23 cellular contexts compared by ENCODE assay signal in genomic region chr19:44987148-44987675, GRCh38. TPM values are rescaled to one million over a fixed set of nuclear protein-coding genes. Genes with fewer than 3 reads are reported as not detected.
"Had no signal": no experiment of that assay in that cellular context is flagged by ENCODE, and none has a peak within 500 bp of the region (broad histone marks: within the 10 kb centered on the region; RNA-seq: fewer than 3 reads in every experiment).

No MANE protein-coding gene starts in this region.

- H3K4me1 Mint-ChIP-seq: activated naive CD8-positive, alpha-beta T cell treated with anti-CD3 and anti-CD28 coated beads for 36 hours had no signal

- H3K27me3 ChIP-seq: brain microvascular endothelial cell, thyroid gland had no signal

- DNase-seq: activated CD4-positive, alpha-beta T cell treated with anti-CD3 and anti-CD28 coated beads, Interleukin-2, amount 50 U/mL, for 4 hours; activated CD8-positive, alpha-beta memory T cell treated with anti-CD3 and anti-CD28 coated beads, Interleukin-2, amount 10 ng/mL, durations not matched to agents 7 days and 5 days; activated effector memory CD4-positive, alpha-beta T cell treated with Interleukin-2 at 50 U/mL for 16 hours; activated naive CD8-positive, alpha-beta T cell treated with anti-CD3 and anti-CD28 coated beads for 36 hours; activated T-cell treated with anti-CD3 and anti-CD28 coated beads, Interleukin-2, amount 50 U/mL, for 1 hour; brain microvascular endothelial cell; cerebellar nuclear complex; dermis blood vessel endothelial cell; effector memory CD8-positive, alpha-beta T cell; foreskin melanocyte; left ventricle myocardium superior; mesendoderm; natural killer cell; occipital lobe; small intestine; stimulated activated CD4-positive, alpha-beta T cell treated with anti-CD3 and anti-CD28 coated beads, Interleukin-4, amount 100 ng/mL, for 24 hours; T-helper 9 cell; thyroid gland had no signal

- H3K4me3 ChIP-seq: thyroid gland had no signal

- H3K9me3 ChIP-seq: thyroid gland had no signal

- H3K4me1 ChIP-seq: thyroid gland had no signal

- ATAC-seq: activated CD4-positive, CD25-positive, alpha-beta regulatory T cell treated with anti-CD3 and anti-CD28 coated beads, Interleukin-2, amount 50 U/mL, for 24 hours; activated CD8-positive, alpha-beta memory T cell treated with anti-CD3 and anti-CD28 coated beads, Interleukin-2, amount 10 ng/mL, durations not matched to agents 7 days and 5 days; effector memory CD8-positive, alpha-beta T cell; left ventricle myocardium superior; natural killer cell; right cardiac atrium had no signal

- H3K9me3 Mint-ChIP-seq: activated naive CD8-positive, alpha-beta T cell treated with anti-CD3 and anti-CD28 coated beads for 36 hours; effector memory CD8-positive, alpha-beta T cell; natural killer cell had no signal

- H3K36me3 Mint-ChIP-seq: activated naive CD8-positive, alpha-beta T cell treated with anti-CD3 and anti-CD28 coated beads for 36 hours; natural killer cell had no signal

- H3K27me3 Mint-ChIP-seq: activated CD8-positive, alpha-beta memory T cell treated with anti-CD3 and anti-CD28 coated beads, Interleukin-2, amount 10 ng/mL, durations not matched to agents 7 days and 5 days; activated naive CD8-positive, alpha-beta T cell treated with anti-CD3 and anti-CD28 coated beads for 36 hours; effector memory CD8-positive, alpha-beta T cell; progenitor cell of endocrine pancreas had no signal

- H3K27ac ChIP-seq: brain microvascular endothelial cell, thyroid gland had no signal

- H3K4me3 Mint-ChIP-seq: activated CD8-positive, alpha-beta memory T cell treated with anti-CD3 and anti-CD28 coated beads, Interleukin-2, amount 10 ng/mL, durations not matched to agents 7 days and 5 days; activated naive CD8-positive, alpha-beta T cell treated with anti-CD3 and anti-CD28 coated beads for 36 hours; effector memory CD8-positive, alpha-beta T cell; natural killer cell had no signal

RNA-seq across cellular contexts. Expression of gene APOC2, which starts 41.4 kb away (rescaled TPM):
- total RNA-seq: activated CD8-positive, alpha-beta memory T cell treated with anti-CD3 and anti-CD28 coated beads, Interleukin-2, amount 10 ng/mL, durations not matched to agents 7 days and 5 days; activated naive CD8-positive, alpha-beta T cell treated with anti-CD3 and anti-CD28 coated beads for 36 hours; dermis blood vessel endothelial cell; fibroblast of lung; kidney epithelial cell; left ventricle myocardium superior; natural killer cell; progenitor cell of endocrine pancreas; right cardiac atrium had no signal
- polyA plus RNA-seq: fibroblast of lung had no signal

RNA-seq across cellular contexts. Expression of gene APOC4, which starts 45.2 kb away (rescaled TPM):
- total RNA-seq: activated CD8-positive, alpha-beta memory T cell treated with anti-CD3 and anti-CD28 coated beads, Interleukin-2, amount 10 ng/mL, durations not matched to agents 7 days and 5 days; activated naive CD8-positive, alpha-beta T cell treated with anti-CD3 and anti-CD28 coated beads for 36 hours; dermis blood vessel endothelial cell; fibroblast of lung; kidney epithelial cell; left ventricle myocardium superior; natural killer cell; occipital lobe; progenitor cell of endocrine pancreas; right cardiac atrium; thyroid gland had no signal
- polyA plus RNA-seq: fibroblast of lung, right cardiac atrium, small intestine had no signal
